1 cellular context compared by ENCODE assay signal in the genomic region with DNA sequence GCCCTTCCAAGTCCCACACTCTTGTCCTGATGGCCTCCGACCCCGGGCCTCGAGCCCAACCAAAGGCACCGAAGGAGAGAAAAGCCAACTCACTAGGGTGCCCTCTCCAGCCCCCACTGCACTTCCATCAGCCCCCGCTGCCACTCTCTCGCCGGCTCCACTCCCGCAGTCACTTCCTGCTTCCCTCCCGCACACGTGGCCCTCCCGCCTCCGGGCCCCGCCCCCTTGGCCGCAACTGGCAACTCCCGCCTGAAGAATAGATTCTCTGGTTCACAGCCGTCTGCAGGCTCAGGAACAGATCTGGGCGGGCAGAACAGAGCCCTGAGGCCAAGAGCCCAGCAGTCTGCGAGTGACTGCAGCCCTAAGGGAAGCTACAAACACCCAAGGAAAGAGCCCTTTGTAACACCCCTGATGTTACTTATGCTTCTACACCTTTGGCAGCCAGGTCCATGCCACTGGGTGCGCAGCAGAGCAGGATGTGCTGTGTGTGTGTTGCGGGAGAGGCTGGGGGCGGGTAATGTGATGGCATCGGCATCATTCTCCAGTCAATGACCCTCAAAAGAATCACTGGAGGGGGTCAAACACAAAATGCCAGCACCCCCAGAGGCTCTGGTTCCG.
TF ChIP-seq lines count a peak whose summit lies in the region.

A gene with protein sequence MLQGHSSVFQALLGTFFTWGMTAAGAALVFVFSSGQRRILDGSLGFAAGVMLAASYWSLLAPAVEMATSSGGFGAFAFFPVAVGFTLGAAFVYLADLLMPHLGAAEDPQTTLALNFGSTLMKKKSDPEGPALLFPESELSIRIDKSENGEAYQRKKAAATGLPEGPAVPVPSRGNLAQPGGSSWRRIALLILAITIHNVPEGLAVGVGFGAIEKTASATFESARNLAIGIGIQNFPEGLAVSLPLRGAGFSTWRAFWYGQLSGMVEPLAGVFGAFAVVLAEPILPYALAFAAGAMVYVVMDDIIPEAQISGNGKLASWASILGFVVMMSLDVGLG (minus strand): TSS at position 171 of the 618 bp plus-strand sequence. CDS start 3,924 bp downstream, outside the sequence.

TF ChIP-seq in IMR-90, 13 proteins besides CTCF, POLR2A, EP300 and RAD21 (continued from another document):
- TF ChIP-seq NFE2L2 (IDR thresholded peaks at IDR 0.05; ENCODE audit: low read depth, low read length) (no peak), RCOR1 (IDR thresholded peaks at IDR 0.05; ENCODE audit: insufficient replicate concordance, low read length) (no peak), MXI1 (IDR thresholded peaks at IDR 0.05; ENCODE audit: borderline replicate concordance, low read depth, low read length) (peak; percentile 99), FOS (IDR thresholded peaks at IDR 0.05; ENCODE audit: low read depth, low read length) (no peak), BHLHE40 (IDR thresholded peaks at IDR 0.05; ENCODE audit: low read depth, low read length) (0 out of 2 replicates have a peak, but pooled peaks have one; percentile 25), RFX5 (IDR thresholded peaks at IDR 0.05; ENCODE audit: low read depth, low read length) (no peak), SMC3 (IDR thresholded peaks at IDR 0.05; ENCODE audit: low read depth, low read length) (peak; percentile 27; the same call in 1 of the 2 replicates), MAFK (IDR thresholded peaks at IDR 0.05; ENCODE audit: low read depth, low read length) (no peak), CHD1 (IDR thresholded peaks at IDR 0.05; ENCODE audit: low read depth, low read length) (no peak)
- TF ChIP-seq, protein P1, sequence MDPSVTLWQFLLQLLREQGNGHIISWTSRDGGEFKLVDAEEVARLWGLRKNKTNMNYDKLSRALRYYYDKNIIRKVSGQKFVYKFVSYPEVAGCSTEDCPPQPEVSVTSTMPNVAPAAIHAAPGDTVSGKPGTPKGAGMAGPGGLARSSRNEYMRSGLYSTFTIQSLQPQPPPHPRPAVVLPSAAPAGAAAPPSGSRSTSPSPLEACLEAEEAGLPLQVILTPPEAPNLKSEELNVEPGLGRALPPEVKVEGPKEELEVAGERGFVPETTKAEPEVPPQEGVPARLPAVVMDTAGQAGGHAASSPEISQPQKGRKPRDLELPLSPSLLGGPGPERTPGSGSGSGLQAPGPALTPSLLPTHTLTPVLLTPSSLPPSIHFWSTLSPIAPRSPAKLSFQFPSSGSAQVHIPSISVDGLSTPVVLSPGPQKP (IDR thresholded peaks at IDR 0.05; ENCODE audit: borderline replicate concordance, low read depth, low read length): no peak
TF ChIP-seq in IMR-90: peak in this region for 5.
